Comparison of ENCODE assay signal across 1 cellular context in genomic region chr6:33838979-33839378, GRCh38.
TF ChIP-seq lines count a peak whose summit lies in the region.

No MANE protein-coding gene starts in this region.

TF ChIP-seq in HCT116, 20 proteins besides CTCF, POLR2A, EP300 and RAD21:
- TF ChIP-seq ZFX (IDR thresholded peaks at IDR 0.05), result no peak
- no peak for TF ChIP-seq SP1 (IDR thresholded peaks at IDR 0.05; ENCODE audit: low read depth)
- TF ChIP-seq ELF1 (IDR thresholded peaks at IDR 0.05; ENCODE audit: borderline replicate concordance, low read depth), result no peak
- TF ChIP-seq SIN3A (IDR thresholded peaks at IDR 0.05; ENCODE audit: low read depth), result no peak
- TF ChIP-seq EZH2phosphoT487 (IDR thresholded peaks at IDR 0.05; ENCODE audit: borderline replicate concordance), result no peak
- no peak for TF ChIP-seq MAX (IDR thresholded peaks at IDR 0.05)
- TF ChIP-seq CBX3 (IDR thresholded peaks at IDR 0.05; ENCODE audit: low read depth), result no peak
- TF ChIP-seq, protein P1, sequence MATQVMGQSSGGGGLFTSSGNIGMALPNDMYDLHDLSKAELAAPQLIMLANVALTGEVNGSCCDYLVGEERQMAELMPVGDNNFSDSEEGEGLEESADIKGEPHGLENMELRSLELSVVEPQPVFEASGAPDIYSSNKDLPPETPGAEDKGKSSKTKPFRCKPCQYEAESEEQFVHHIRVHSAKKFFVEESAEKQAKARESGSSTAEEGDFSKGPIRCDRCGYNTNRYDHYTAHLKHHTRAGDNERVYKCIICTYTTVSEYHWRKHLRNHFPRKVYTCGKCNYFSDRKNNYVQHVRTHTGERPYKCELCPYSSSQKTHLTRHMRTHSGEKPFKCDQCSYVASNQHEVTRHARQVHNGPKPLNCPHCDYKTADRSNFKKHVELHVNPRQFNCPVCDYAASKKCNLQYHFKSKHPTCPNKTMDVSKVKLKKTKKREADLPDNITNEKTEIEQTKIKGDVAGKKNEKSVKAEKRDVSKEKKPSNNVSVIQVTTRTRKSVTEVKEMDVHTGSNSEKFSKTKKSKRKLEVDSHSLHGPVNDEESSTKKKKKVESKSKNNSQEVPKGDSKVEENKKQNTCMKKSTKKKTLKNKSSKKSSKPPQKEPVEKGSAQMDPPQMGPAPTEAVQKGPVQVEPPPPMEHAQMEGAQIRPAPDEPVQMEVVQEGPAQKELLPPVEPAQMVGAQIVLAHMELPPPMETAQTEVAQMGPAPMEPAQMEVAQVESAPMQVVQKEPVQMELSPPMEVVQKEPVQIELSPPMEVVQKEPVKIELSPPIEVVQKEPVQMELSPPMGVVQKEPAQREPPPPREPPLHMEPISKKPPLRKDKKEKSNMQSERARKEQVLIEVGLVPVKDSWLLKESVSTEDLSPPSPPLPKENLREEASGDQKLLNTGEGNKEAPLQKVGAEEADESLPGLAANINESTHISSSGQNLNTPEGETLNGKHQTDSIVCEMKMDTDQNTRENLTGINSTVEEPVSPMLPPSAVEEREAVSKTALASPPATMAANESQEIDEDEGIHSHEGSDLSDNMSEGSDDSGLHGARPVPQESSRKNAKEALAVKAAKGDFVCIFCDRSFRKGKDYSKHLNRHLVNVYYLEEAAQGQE (IDR thresholded peaks at IDR 0.05; ENCODE audit: low read depth), result no peak
- no peak for TF ChIP-seq FOSL1 (IDR thresholded peaks at IDR 0.05; ENCODE audit: low read depth)
